In genomic region chr2:8408560-8409460, GRCh38 we compare ENCODE assay signal across 7 cellular contexts.
A peak's percentile ranks its signal among the peaks of the same experiment; 100 is the strongest.
DNase-seq lines count a peak whose midpoint lies in the region; ATAC-seq lines count a peak whose summit lies in the region.

No MANE protein-coding gene starts in this region.

- H3K9me3 Mint-ChIP-seq in activated T-cell treated with anti-CD3 and anti-CD28 coated beads, Interleukin-2, amount 50 U/mL, for 24 hours: no peaks in the 10 kb centered on the region

- peak overlapping the region; percentile 94 for H3K27ac Mint-ChIP-seq in activated T-cell treated with anti-CD3 and anti-CD28 coated beads, Interleukin-2, amount 50 U/mL, for 24 hours

- no peaks in the 10 kb centered on the region for H3K36me3 Mint-ChIP-seq in activated T-cell treated with anti-CD3 and anti-CD28 coated beads, Interleukin-2, amount 50 U/mL, for 24 hours (ENCODE audit: low read depth)

- peak; percentile 82 for ATAC-seq in GM19463 (IDR thresholded peaks at IDR 0.05; ENCODE audit: unreplicated experiment)
- ATAC-seq in HG03280 (IDR thresholded peaks at IDR 0.05; ENCODE audit: unreplicated experiment): peak; percentile 88
- ATAC-seq in esophagus mucosa: no peak

- peaks cover 6% of the 10 kb centered on the region for H3K27me3 Mint-ChIP-seq in activated T-cell treated with anti-CD3 and anti-CD28 coated beads, Interleukin-2, amount 50 U/mL, for 24 hours

- H3K4me3 Mint-ChIP-seq in activated T-cell treated with anti-CD3 and anti-CD28 coated beads, Interleukin-2, amount 50 U/mL, for 24 hours: peak overlapping the region; percentile 18

- DNase-seq in activated T-cell treated with anti-CD3 and anti-CD28 coated beads, Interleukin-2, amount 50 U/mL, for 24 hours: peak; percentile 76
- peak; percentile 47 to 62 for DNase-seq in stimulated activated CD8-positive, alpha-beta memory T cell treated with anti-CD3 and anti-CD28 coated beads, Interleukin-2, amount 100 ng/mL, for 48 hours (ENCODE audit: low read depth in 2 of 2)
- no peak for DNase-seq in GDM1 (lab: John Stamatoyannopoulos, UW)
- DNase-seq in islet precursor cell: no peak

- H3K4me1 Mint-ChIP-seq in activated T-cell treated with anti-CD3 and anti-CD28 coated beads, Interleukin-2, amount 50 U/mL, for 24 hours (ENCODE audit: low read depth): peaks cover 35% of the 10 kb centered on the region

Comparison
In these comparisons a context has a peak if more than half of its experiments do, and no peak if none do; other contexts are left out.
1. DNase-seq: peak in activated T-cell treated with anti-CD3 and anti-CD28 coated beads, Interleukin-2, amount 50 U/mL, for 24 hours (single experiment) and stimulated activated CD8-positive, alpha-beta memory T cell treated with anti-CD3 and anti-CD28 coated beads, Interleukin-2, amount 100 ng/mL, for 48 hours (2 of 2); none in GDM1 (single experiment) and islet precursor cell (single experiment).